ENCODE assay signal across 22 cellular contexts in the genomic region with DNA sequence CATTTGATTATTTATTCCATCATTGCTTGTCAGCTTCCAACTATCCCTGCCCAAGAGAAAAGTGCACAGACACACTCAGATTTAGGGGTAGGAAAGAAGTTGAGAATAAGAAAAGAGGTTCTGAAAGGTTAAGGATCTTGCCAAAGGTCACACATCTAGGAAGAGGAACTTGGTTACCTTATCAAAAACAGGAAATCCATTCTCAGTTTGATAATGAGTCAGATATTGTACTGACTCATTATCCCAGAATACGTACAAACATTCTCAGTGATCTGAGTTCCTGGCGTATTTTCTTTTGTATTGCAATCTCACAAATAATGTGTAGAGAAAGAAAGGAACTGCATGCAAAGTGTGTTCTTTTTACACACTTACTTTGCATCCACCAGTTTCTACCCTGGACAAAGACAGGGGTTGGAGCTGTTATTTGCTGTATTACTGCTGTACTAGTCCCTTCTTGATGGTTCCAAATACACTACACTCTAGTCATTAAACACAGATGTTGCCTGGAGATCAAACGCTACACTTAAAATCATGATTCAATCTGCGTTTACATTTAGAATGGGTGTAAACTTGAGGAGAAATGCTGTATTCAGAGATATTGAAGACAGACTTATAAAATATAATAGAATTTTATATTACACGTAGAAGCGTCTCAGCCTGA.
DNase-seq lines count a peak whose midpoint lies in the region; ATAC-seq, FAIRE-seq and TF ChIP-seq lines count a peak whose summit lies in the region.
"Had no signal": no experiment of that assay in that cellular context is flagged by ENCODE, and none has a peak within 500 bp of the region (broad histone marks: within the 10 kb centered on the region; RNA-seq: fewer than 3 reads in every experiment).

No MANE protein-coding gene starts in this region.

- no peak for FAIRE-seq in HepG2 (lab: Jason Lieb, UNC)

- H3K36me3 ChIP-seq in liver (ENCODE audit: control insufficient read depth in 4 of 4, insufficient read depth in 3 of 4, low read depth in 1 of 4, low read length in 3 of 4) (no peaks in the 10 kb centered on the region), HepG2 (replicated peaks in 1 of 2; ENCODE audit: control insufficient read depth in 1 of 2, insufficient read depth in 2 of 2, low read length in 2 of 2) (no peaks in the 10 kb centered on the region), upper lobe of right lung (no peaks in the 10 kb centered on the region), suprapubic skin (no peaks in the 10 kb centered on the region), tibial artery (no peaks in the 10 kb centered on the region)
- H3K36me3 ChIP-seq: colonic mucosa, SJCRH30, stomach, vagina had no signal

- ATAC-seq in HepG2: no peak
- ATAC-seq in upper lobe of right lung: peak; percentile 62
- ATAC-seq: left cardiac atrium had no signal

- H4K20me1 ChIP-seq in HepG2 (ENCODE audit: insufficient read depth, low read length): no peaks in the 10 kb centered on the region

- no peak for TF ChIP-seq CTCF in liver (IDR thresholded peaks at IDR 0.05; ENCODE audit: low read depth, low read length, missing input control)
- TF ChIP-seq CTCF in HepG2 (CRISPR knock-in tag; IDR thresholded peaks at IDR 0.05): no peak
- no peak for TF ChIP-seq CTCF in fibroblast of mammary gland (conservative IDR thresholded peaks at IDR 0.05; ENCODE audit: control insufficient read depth, insufficient read depth, low read depth, low read length)
- no peak for TF ChIP-seq CTCF in upper lobe of right lung (IDR thresholded peaks at IDR 0.05)
- no peak for TF ChIP-seq CTCF in suprapubic skin (IDR thresholded peaks at IDR 0.05)
- no peak for TF ChIP-seq CTCF in nephron progenitor cell (IDR thresholded peaks at IDR 0.05)
- no peak for TF ChIP-seq CTCF in tibial artery (IDR thresholded peaks at IDR 0.05)

- WGBS in liver: 81% methylated on average over 6 of the region's 6 CpGs
- WGBS in HepG2 (ENCODE audit: low lambda C conversion rate): 85% methylated on average over 6 of the region's 6 CpGs
- 45% methylated on average over 6 of the region's 6 CpGs for WGBS in suprapubic skin

- TF ChIP-seq RAD21 in liver (IDR thresholded peaks at IDR 0.05) (no peak), HepG2 (CRISPR knock-in tag; IDR thresholded peaks at IDR 0.05) (no peak)

- H3K4me1 ChIP-seq in liver (ENCODE audit: control insufficient read depth in 4 of 4, insufficient read depth in 4 of 4, low read length in 3 of 4): no peaks in the 10 kb centered on the region
- no peaks in the 10 kb centered on the region for H3K4me1 ChIP-seq in HepG2 (ENCODE audit: insufficient read depth, low read length)
- no peaks in the 10 kb centered on the region for H3K4me1 ChIP-seq in upper lobe of right lung
- H3K4me1 ChIP-seq in suprapubic skin: no peaks in the 10 kb centered on the region
- no peaks in the 10 kb centered on the region for H3K4me1 ChIP-seq in tibial artery
- H3K4me1 ChIP-seq: colonic mucosa, SJCRH30, vagina had no signal

- TF ChIP-seq POLR2A in HepG2 (IDR thresholded peaks at IDR 0.05; ENCODE audit: insufficient read depth in 1 of 2, low read depth in 2 of 2, low read length in 2 of 2) (no peak), suprapubic skin (IDR thresholded peaks at IDR 0.05) (no peak)

- no peak for TF ChIP-seq EP300 in HepG2 (IDR thresholded peaks at IDR 0.05; ENCODE audit: low read depth in 2 of 2, low read length in 2 of 2)
- no peak for TF ChIP-seq EP300 in HepG2 (CRISPR knock-in tag; IDR thresholded peaks at IDR 0.05; ENCODE audit: borderline replicate concordance)
- no peak for TF ChIP-seq EP300 in suprapubic skin (IDR thresholded peaks at IDR 0.05)

- intact Hi-C loops in HepG2 (cut with micrococcal nuclease; ENCODE audit: unreplicated experiment): no loop called here
- intact Hi-C loops in upper lobe of right lung (cut with DNase I): no loop called here
- intact Hi-C loops in tibial artery (cut with DNase I; ENCODE audit: low total_unique reads): no loop called here

- no peak overlapping the region for H2AFZ ChIP-seq in HepG2 (ENCODE audit: low read length)
- H2AFZ ChIP-seq: hepatocyte had no signal

- no peak overlapping the region for H3K9ac ChIP-seq in liver (ENCODE audit: low read depth in 1 of 2, low read length in 2 of 2)
- no peak overlapping the region for H3K9ac ChIP-seq in HepG2 (ENCODE audit: insufficient read depth, low read depth, low read length)

- no peaks in the 10 kb centered on the region for H3K27me3 ChIP-seq in liver (ENCODE audit: control insufficient read depth in 4 of 4, insufficient read depth in 4 of 4, low read length in 3 of 4)
- H3K27me3 ChIP-seq in HepG2 (ENCODE audit: control insufficient read depth in 1 of 2, insufficient read depth in 2 of 2, low read length in 2 of 2): no peaks in the 10 kb centered on the region; a peak in 1 of 5 replicates
- H3K27me3 ChIP-seq in upper lobe of right lung: no peaks in the 10 kb centered on the region
- no peaks in the 10 kb centered on the region for H3K27me3 ChIP-seq in suprapubic skin
- H3K27me3 ChIP-seq in tibial artery: no peaks in the 10 kb centered on the region
- H3K27me3 ChIP-seq: colonic mucosa, hepatocyte, stomach, vagina had no signal

- no peak overlapping the region for H3K4me2 ChIP-seq in HepG2 (ENCODE audit: low read depth, low read length)
- H3K4me2 ChIP-seq: hepatocyte had no signal

- CTCF ChIA-PET in HepG2 (lab: Yijun Ruan, JAX; ENCODE audit: low intra/inter-chr PET ratio, low total read pairs): no interaction called here

- no peak for DNase-seq in HepG2 (ENCODE audit: low spot score)
- DNase-seq in SKM-1 (lab: John Stamatoyannopoulos, UW; ENCODE audit: unreplicated experiment): peak; percentile 48
- DNase-seq in fibroblast of mammary gland (ENCODE audit: low read depth): peak; percentile 58
- DNase-seq in upper lobe of right lung: no peak
- no peak for DNase-seq in suprapubic skin (ENCODE audit: low spot score in 2 of 2)
- no peak for DNase-seq in nephron progenitor cell
- DNase-seq in tibial artery: no peak
- DNase-seq: activated CD4-positive, alpha-beta memory T cell treated with anti-CD3 and anti-CD28 coated beads for 36 hours; Calu3; colonic mucosa; erythroblast; IMR-90; left cardiac atrium; NCI-H1105 treated with DMSO at 0.1 percent for 48 hours; NCI-H2171 treated with DMSO at 0.1 percent for 48 hours; posterior cingulate gyrus; SJCRH30; stomach had no signal

- H3K4me1 Mint-ChIP-seq in nephron progenitor cell: peaks cover 3% of the 10 kb centered on the region

- H3K9me3 ChIP-seq in liver (ENCODE audit: control insufficient read depth in 4 of 4, low read length in 3 of 4) (no peaks in the 10 kb centered on the region), HepG2 (ENCODE audit: low read length) (no peaks in the 10 kb centered on the region), upper lobe of right lung (no peaks in the 10 kb centered on the region), suprapubic skin (no peaks in the 10 kb centered on the region), tibial artery (no peaks in the 10 kb centered on the region)
- H3K9me3 ChIP-seq: colonic mucosa, SJCRH30, stomach, vagina had no signal

- no peak overlapping the region for H3K27ac ChIP-seq in liver (ENCODE audit: low read depth in 1 of 2, low read length in 2 of 2)
- H3K27ac ChIP-seq in HepG2 (ENCODE audit: extremely low read length, insufficient read depth, low read length): no peak overlapping the region
- H3K27ac ChIP-seq in upper lobe of right lung: no peak overlapping the region
- H3K27ac ChIP-seq in suprapubic skin: no peak overlapping the region
- no peak overlapping the region for H3K27ac ChIP-seq in tibial artery
- H3K27ac ChIP-seq: colonic mucosa, hepatocyte, SJCRH30, stomach, vagina had no signal

- no peaks in the 10 kb centered on the region for H3K36me3 Mint-ChIP-seq in nephron progenitor cell (ENCODE audit: low read depth)
- H3K36me3 Mint-ChIP-seq: activated CD4-positive, alpha-beta memory T cell treated with anti-CD3 and anti-CD28 coated beads for 36 hours had no signal

- no peaks in the 10 kb centered on the region for H3K79me2 ChIP-seq in HepG2 (ENCODE audit: insufficient read depth, low read length)
- H3K79me2 ChIP-seq: hepatocyte had no signal

- no peak overlapping the region for H3K4me3 Mint-ChIP-seq in nephron progenitor cell
- H3K4me3 Mint-ChIP-seq: activated CD4-positive, alpha-beta memory T cell treated with anti-CD3 and anti-CD28 coated beads for 36 hours; activated T-helper 1 cell treated with anti-CD3 and anti-CD28 coated beads, Interleukin-12 subunit alpha, Interleukin-12 subunit beta, Interleukin-2, Interleukin-4 antibody, amounts not matched to agents 30 ng/mL and 10 ng/mL and 1 ng/mL, durations not matched to agents 14 hours and 24 hours and 36 hours had no signal

- no TSS peak for BruUV-seq in HepG2 (replicated peaks; lab: Mats Ljungman, UMichigan)

- H3K9me3 Mint-ChIP-seq in nephron progenitor cell: no peaks in the 10 kb centered on the region
- H3K9me3 Mint-ChIP-seq: activated CD4-positive, alpha-beta memory T cell treated with anti-CD3 and anti-CD28 coated beads for 36 hours had no signal

- H3K4me3 ChIP-seq in liver (ENCODE audit: low read depth in 1 of 3, low read length in 3 of 3) (no peak overlapping the region), HepG2 (replicated peaks in 1 of 3; ENCODE audit: insufficient read depth in 1 of 3, low read depth in 2 of 3, low read length in 3 of 3) (no peak overlapping the region), fibroblast of mammary gland (ENCODE audit: control insufficient read depth, low read depth, low read length) (no peak overlapping the region), upper lobe of right lung (no peak overlapping the region), suprapubic skin (no peak overlapping the region), tibial artery (no peak overlapping the region)
- H3K4me3 ChIP-seq: colonic mucosa, hepatocyte, SJCRH30, stomach, vagina had no signal

- POLR2A ChIA-PET in HepG2 (lab: Yijun Ruan, JAX): no interaction called here

- peaks cover 4% of the 10 kb centered on the region for H3K27me3 Mint-ChIP-seq in nephron progenitor cell (ENCODE audit: low read depth, poor library complexity)
- H3K27me3 Mint-ChIP-seq: activated CD4-positive, alpha-beta memory T cell treated with anti-CD3 and anti-CD28 coated beads for 36 hours had no signal

- in situ Hi-C loops in HepG2 (cut with HindIII; ENCODE audit: extremely low pct_ligation_motif_present, low pct_unique_long_range_greater_than_20kb): no loop called here

- no peak overlapping the region for H3K27ac Mint-ChIP-seq in nephron progenitor cell
- H3K27ac Mint-ChIP-seq: activated CD4-positive, alpha-beta memory T cell treated with anti-CD3 and anti-CD28 coated beads for 36 hours; activated T-helper 1 cell treated with anti-CD3 and anti-CD28 coated beads, Interleukin-12 subunit alpha, Interleukin-12 subunit beta, Interleukin-2, Interleukin-4 antibody, amounts not matched to agents 30 ng/mL and 10 ng/mL and 1 ng/mL, durations not matched to agents 14 hours and 24 hours and 36 hours had no signal

TF ChIP-seq in liver, 16 proteins besides CTCF, POLR2A, EP300 and RAD21 (continues in another document):
- peak; percentile 49 for TF ChIP-seq NR2F2 (IDR thresholded peaks at IDR 0.05)

TF ChIP-seq in HepG2, 621 proteins besides CTCF, POLR2A, EP300 and RAD21 (continues in another document):
- TF ChIP-seq ARNT (IDR thresholded peaks at IDR 0.05) (no peak), SMAD1 (CRISPR knock-in tag; IDR thresholded peaks at IDR 0.05; ENCODE audit: borderline replicate concordance, low read depth) (no peak)

Comparison
In these comparisons a context has a peak if more than half of its experiments do, and no peak if none do; other contexts are left out.
1. DNase-seq: peak in SKM-1 (single experiment) and fibroblast of mammary gland (single experiment); none in HepG2 (single experiment), upper lobe of right lung (single experiment), suprapubic skin (0 of 2), nephron progenitor cell (single experiment) and tibial artery (0 of 2).